In genomic region chr6:157019115-157019628, GRCh38 we compare ENCODE assay signal across 9 cellular contexts.
DNase-seq lines count a peak whose midpoint lies in the region; ATAC-seq, FAIRE-seq and TF ChIP-seq lines count a peak whose summit lies in the region.
"Had no signal": no experiment of that assay in that cellular context is flagged by ENCODE, and none has a peak within 500 bp of the region (broad histone marks: within the 10 kb centered on the region; RNA-seq: fewer than 3 reads in every experiment).

No MANE protein-coding gene starts in this region.

- no peak overlapping the region for H3K27ac ChIP-seq in astrocyte (ENCODE audit: low read depth, low read length)
- H3K27ac ChIP-seq in trophoblast cell (ENCODE audit: low read depth, low read length) = peak overlapping the region; percentile 54
- H3K27ac ChIP-seq: A549 had no signal

- H3K4me2 ChIP-seq in astrocyte (ENCODE audit: low read length) = peak overlapping the region; percentile 42
- H3K4me2 ChIP-seq in trophoblast cell (ENCODE audit: low read length) = no peak overlapping the region
- H3K4me2 ChIP-seq: A549 had no signal

- H3K9me3 ChIP-seq in astrocyte (ENCODE audit: insufficient read depth, low read depth, low read length) (no peaks in the 10 kb centered on the region), trophoblast cell (ENCODE audit: insufficient read depth, low read depth, low read length) (no peaks in the 10 kb centered on the region)
- H3K9me3 ChIP-seq: A549 had no signal

- TF ChIP-seq CTCF in astrocyte (IDR thresholded peaks at IDR 0.05; ENCODE audit: insufficient read depth, low read depth, low read length) = no peak

- no CpG with 5 or more reads among the region's 2 CpGs for WGBS in trophoblast cell (ENCODE audit: extremely low coverage, insufficient coverage, insufficient read length)

- ATAC-seq in HG02588 (IDR thresholded peaks at IDR 0.05; ENCODE audit: unreplicated experiment) = no peak
- ATAC-seq: A549 had no signal

- no peak overlapping the region for H2BK120ac ChIP-seq in trophoblast cell (ENCODE audit: insufficient read depth, low read length, poor library complexity)

- H3K9me3 Mint-ChIP-seq in astrocyte (ENCODE audit: unreplicated experiment) = no peaks in the 10 kb centered on the region

- H3K14ac ChIP-seq in trophoblast cell (ENCODE audit: low read length) = no peak overlapping the region

- DNase-seq in NCI-H1694 treated with DMSO at 0.1 percent for 48 hours (lab: John Stamatoyannopoulos, UW) (peak; percentile 7), NCI-H1694 (lab: John Stamatoyannopoulos, UW) (no peak), NAMALWA (ENCODE audit: low spot score) (peak; percentile 64), astrocyte (ENCODE audit: low read depth) (no peak), trophoblast cell (peak; percentile 48 to 67), amniotic stem cell (lab: John Stamatoyannopoulos, UW) (no peak), NCI-H1048 (lab: John Stamatoyannopoulos, UW) (no peak)

- H4K8ac ChIP-seq in trophoblast cell (ENCODE audit: low read depth, low read length) = no peak overlapping the region

- no peak overlapping the region for H3K27ac Mint-ChIP-seq in astrocyte (ENCODE audit: unreplicated experiment)

- no peak overlapping the region for H4K91ac ChIP-seq in trophoblast cell (ENCODE audit: low read depth, low read length)

- H4K20me1 ChIP-seq in astrocyte (ENCODE audit: insufficient read depth, low read length) = peaks cover 36% of the 10 kb centered on the region

- FAIRE-seq in astrocyte (lab: Jason Lieb, UNC) = peak; percentile 26
- FAIRE-seq: A549 had no signal

- H3K18ac ChIP-seq in trophoblast cell (ENCODE audit: low read length) = no peak overlapping the region

- peaks cover 48% of the 10 kb centered on the region for H3K4me1 Mint-ChIP-seq in astrocyte (ENCODE audit: low read depth, unreplicated experiment)

- H4K12ac ChIP-seq in trophoblast cell (ENCODE audit: low read depth, low read length) = no peak overlapping the region

- H3K4me3 ChIP-seq in astrocyte (ENCODE audit: insufficient read depth, low read depth, low read length) (no peak overlapping the region), trophoblast cell (ENCODE audit: low read depth, low read length) (no peak overlapping the region)
- H3K4me3 ChIP-seq: A549 had no signal

- peaks cover 11% of the 10 kb centered on the region for H3K79me1 ChIP-seq in trophoblast cell (ENCODE audit: low read length)

- no peaks in the 10 kb centered on the region for H3K27me3 Mint-ChIP-seq in astrocyte (ENCODE audit: low read depth, unreplicated experiment)

- no peak overlapping the region for H2BK12ac ChIP-seq in trophoblast cell (ENCODE audit: low read length)

- H2BK5ac ChIP-seq in trophoblast cell (ENCODE audit: low read depth, low read length, poor library complexity) = no peak overlapping the region

- H3K27me3 ChIP-seq in astrocyte (ENCODE audit: insufficient read depth, low read length) = no peaks in the 10 kb centered on the region
- no peaks in the 10 kb centered on the region for H3K27me3 ChIP-seq in trophoblast cell (ENCODE audit: insufficient read depth, low read length)

- H3K36me3 Mint-ChIP-seq in astrocyte (ENCODE audit: low read depth, unreplicated experiment) = no peaks in the 10 kb centered on the region

- no peak overlapping the region for H3K23ac ChIP-seq in trophoblast cell (ENCODE audit: low read length)

- H3K4me1 ChIP-seq in astrocyte (ENCODE audit: insufficient read depth, low read length) = peaks cover 5% of the 10 kb centered on the region
- peaks cover 5 to 8% of the 10 kb centered on the region in 2 experiments for H3K4me1 ChIP-seq in trophoblast cell (ENCODE audit: control insufficient read depth in 1 of 2, insufficient read depth in 2 of 2, low read length in 2 of 2)

- H2AK5ac ChIP-seq in trophoblast cell (ENCODE audit: low read length) = no peak overlapping the region

- H3K36me3 ChIP-seq in astrocyte (ENCODE audit: insufficient read depth, low read length) (no peaks in the 10 kb centered on the region), trophoblast cell (ENCODE audit: control insufficient read depth in 1 of 2, insufficient read depth in 2 of 2, low read length in 2 of 2) (no peaks in the 10 kb centered on the region)

- H2AFZ ChIP-seq in astrocyte (ENCODE audit: low read depth, low read length) = no peak overlapping the region
- no peak overlapping the region for H2AFZ ChIP-seq in trophoblast cell (ENCODE audit: insufficient read depth, low read length, poor library complexity)

- no peak overlapping the region for H3K4ac ChIP-seq in trophoblast cell (ENCODE audit: low read depth, low read length)

- H3K79me2 ChIP-seq in astrocyte (ENCODE audit: insufficient read depth, low read length) (peaks cover 79% of the 10 kb centered on the region), trophoblast cell (ENCODE audit: control insufficient read depth, insufficient read depth, low read length, poor library complexity) (peaks cover 8% of the 10 kb centered on the region)

- no peak overlapping the region for H3K4me3 Mint-ChIP-seq in astrocyte (ENCODE audit: unreplicated experiment)

- no peak overlapping the region for H3K9ac ChIP-seq in astrocyte (ENCODE audit: low read length)
- H3K9ac ChIP-seq in trophoblast cell (ENCODE audit: low read length) = no peak overlapping the region

Comparison
In these comparisons a context has a peak if more than half of its experiments do, and no peak if none do; other contexts are left out.
1. DNase-seq: peak in NCI-H1694 treated with DMSO at 0.1 percent for 48 hours (single experiment), NAMALWA (single experiment) and trophoblast cell (2 of 2); none in NCI-H1694 (single experiment), astrocyte (single experiment), amniotic stem cell (single experiment) and NCI-H1048 (single experiment).